Comparison of ENCODE assay signal across 21 cellular contexts in genomic region chr7:2930310-2931033, GRCh38.
A peak's percentile ranks its signal among the peaks of the same experiment; 100 is the strongest.
DNase-seq lines count a peak whose midpoint lies in the region; ATAC-seq and TF ChIP-seq lines count a peak whose summit lies in the region.
"Had no signal": no experiment of that assay in that cellular context is flagged by ENCODE, and none has a peak within 500 bp of the region (broad histone marks: within the 10 kb centered on the region; RNA-seq: fewer than 3 reads in every experiment).

No MANE protein-coding gene starts in this region.

- H3K4me1 ChIP-seq in right atrium auricular region: peaks cover 0 to 9% of the 10 kb centered on the region in 2 donors
- H3K4me1 ChIP-seq: parathyroid adenoma had no signal

- peak overlapping the region; percentile 15 for H3K4me3 Mint-ChIP-seq in T-helper 17 cell
- no peak overlapping the region for H3K4me3 Mint-ChIP-seq in stimulated activated naive B cell treated with anti-CD40 and anti-IgM and Interleukin-4, amounts not matched to agents 10 μg/mL and 1 μg/mL and 100 μg/mL, for 72 hours
- H3K4me3 Mint-ChIP-seq: activated CD4-positive, alpha-beta memory T cell treated with anti-CD3 and anti-CD28 coated beads for 36 hours; brain; mesothelial cell of epicardium; nephron had no signal

- no peaks in the 10 kb centered on the region for H3K9me3 Mint-ChIP-seq in stimulated activated naive B cell treated with anti-CD40 and anti-IgM and Interleukin-4, amounts not matched to agents 10 μg/mL and 1 μg/mL and 100 μg/mL, for 72 hours
- H3K9me3 Mint-ChIP-seq: activated CD4-positive, alpha-beta memory T cell treated with anti-CD3 and anti-CD28 coated beads for 36 hours; IgD-negative memory B cell; mesothelial cell of epicardium; nephron had no signal

- H3K27me3 Mint-ChIP-seq in T-helper 17 cell: no peaks in the 10 kb centered on the region
- no peaks in the 10 kb centered on the region for H3K27me3 Mint-ChIP-seq in stimulated activated naive B cell treated with anti-CD40 and anti-IgM and Interleukin-4, amounts not matched to agents 10 μg/mL and 1 μg/mL and 100 μg/mL, for 72 hours
- H3K27me3 Mint-ChIP-seq: activated CD4-positive, alpha-beta memory T cell treated with anti-CD3 and anti-CD28 coated beads for 36 hours; IgD-negative memory B cell had no signal

- peaks cover 6% of the 10 kb centered on the region for H3K4me1 Mint-ChIP-seq in T-helper 17 cell
- peaks cover 0 to 6% of the 10 kb centered on the region in 2 donors for H3K4me1 Mint-ChIP-seq in stimulated activated naive B cell treated with anti-CD40 and anti-IgM and Interleukin-4, amounts not matched to agents 10 μg/mL and 1 μg/mL and 100 μg/mL, for 72 hours
- H3K4me1 Mint-ChIP-seq: IgD-negative memory B cell, mesothelial cell of epicardium had no signal

- H3K36me3 ChIP-seq in right atrium auricular region: no peaks in the 10 kb centered on the region

- H3K27me3 ChIP-seq in right atrium auricular region: no peaks in the 10 kb centered on the region

- H3K9me3 ChIP-seq in right atrium auricular region (no peaks in the 10 kb centered on the region), T-helper 17 cell (ENCODE audit: control insufficient read depth, low read length, poor library complexity, severe bottlenecking) (no peaks in the 10 kb centered on the region)

- peaks cover 5% of the 10 kb centered on the region for H3K36me3 Mint-ChIP-seq in T-helper 17 cell (ENCODE audit: low read depth)
- peaks cover 65 to 75% of the 10 kb centered on the region in 2 donors for H3K36me3 Mint-ChIP-seq in stimulated activated naive B cell treated with anti-CD40 and anti-IgM and Interleukin-4, amounts not matched to agents 10 μg/mL and 1 μg/mL and 100 μg/mL, for 72 hours
- H3K36me3 Mint-ChIP-seq: brain, mesothelial cell of epicardium had no signal

- ATAC-seq in Right ventricle myocardium superior (ENCODE audit: poor library complexity): no peak
- no peak for ATAC-seq in T-helper 17 cell
- no peak for ATAC-seq in stimulated activated naive B cell treated with anti-CD40 and anti-IgM and Interleukin-4, amounts not matched to agents 10 μg/mL and 1 μg/mL and 100 μg/mL, for 72 hours (replicated peaks)
- ATAC-seq in HG03097 (IDR thresholded peaks at IDR 0.05; ENCODE audit: low FRiP score, unreplicated experiment): no peak
- no peak for ATAC-seq in GM21360 (IDR thresholded peaks at IDR 0.05; ENCODE audit: unreplicated experiment)

- H3K27ac ChIP-seq in right atrium auricular region: no peak overlapping the region
- H3K27ac ChIP-seq: C4-2B, parathyroid adenoma had no signal

- DNase-seq in Right ventricle myocardium superior: peak; percentile 11
- no peak for DNase-seq in right atrium auricular region (ENCODE audit: low spot score)
- no peak for DNase-seq in T-helper 17 cell
- peak; percentile 38 for DNase-seq in islet precursor cell
- no peak for DNase-seq in stimulated activated naive B cell treated with anti-CD40 and anti-IgM and Interleukin-4, amounts not matched to agents 10 μg/mL and 1 μg/mL and 100 μg/mL, for 72 hours
- DNase-seq in COLO829 (ENCODE audit: low spot score): no peak
- DNase-seq: activated CD4-positive, alpha-beta memory T cell treated with anti-CD3 and anti-CD28 coated beads for 36 hours; activated CD4-positive, CD25-positive, alpha-beta regulatory T cell; activated T-cell treated with anti-CD3 and anti-CD28 coated beads, Interleukin-2, amount 50 U/mL, for 48 hours; cortex of kidney; NCI-H1436 treated with DMSO at 0.1 percent for 48 hours; NCI-H510A treated with DMSO at 0.1 percent for 48 hours; T1000 had no signal

- H3K27ac Mint-ChIP-seq in T-helper 17 cell: peak overlapping the region; percentile 81
- peak overlapping the region; percentile 71 for H3K27ac Mint-ChIP-seq in stimulated activated naive B cell treated with anti-CD40 and anti-IgM and Interleukin-4, amounts not matched to agents 10 μg/mL and 1 μg/mL and 100 μg/mL, for 72 hours
- H3K27ac Mint-ChIP-seq: activated CD4-positive, alpha-beta memory T cell treated with anti-CD3 and anti-CD28 coated beads for 36 hours; mesothelial cell of epicardium; nephron had no signal

- intact Hi-C loops in Right ventricle myocardium superior (cut with DNase I): no loop called here

- H3K4me3 ChIP-seq in right atrium auricular region: no peak overlapping the region

- no peak for TF ChIP-seq CTCF in right atrium auricular region (IDR thresholded peaks at IDR 0.05)

Comparison
In these comparisons a context has a peak if more than half of its experiments do, and no peak if none do; other contexts are left out.
1. DNase-seq: peak in Right ventricle myocardium superior (single experiment) and islet precursor cell (single experiment); none in right atrium auricular region (single experiment), T-helper 17 cell (0 of 3), stimulated activated naive B cell treated with anti-CD40 and anti-IgM and Interleukin-4, amounts not matched to agents 10 μg/mL and 1 μg/mL and 100 μg/mL, for 72 hours (single experiment) and COLO829 (single experiment).